9 cellular contexts compared by ENCODE assay signal in genomic region chr4:17556498-17556897, GRCh38. TPM values are rescaled to one million over a fixed set of nuclear protein-coding genes. Genes with fewer than 3 reads are reported as not detected.
"Had no signal": no experiment of that assay in that cellular context is flagged by ENCODE, and none has a peak within 500 bp of the region (broad histone marks: within the 10 kb centered on the region; RNA-seq: fewer than 3 reads in every experiment).

No MANE protein-coding gene starts in this region.

- H3K4me3 ChIP-seq: GM12878 had no signal

- DNase-seq: GDM1, GF-D8 had no signal

- ATAC-seq: GM12878 had no signal

- FAIRE-seq: G401.6, GM12878, GM12891, GM12892, GM18507, GM19239 had no signal

RNA-seq across cellular contexts. Expression of gene CLRN2, which starts 41.5 kb away (rescaled TPM):
- total RNA-seq: G401, GM12878 had no signal
- polyA plus RNA-seq: GM12878 had no signal
